Comparison of ENCODE assay signal across 8 cellular contexts in genomic region chr17:31581022-31581483, GRCh38.
DNase-seq lines count a peak whose midpoint lies in the region; ATAC-seq, FAIRE-seq and TF ChIP-seq lines count a peak whose summit lies in the region.

No MANE protein-coding gene starts in this region.

- ATAC-seq in GM12878 (peak; percentile 38), HG03097 (IDR thresholded peaks at IDR 0.05; ENCODE audit: low FRiP score, unreplicated experiment) (no peak)

- no peak overlapping the region for H3K27ac ChIP-seq in GM12878 (ENCODE audit: control insufficient read depth, insufficient read depth)
- peak overlapping the region; percentile 91 for H3K27ac ChIP-seq in stomach smooth muscle (ENCODE audit: low read length)

- in situ Hi-C loops in GM12878 (cut with MboI) = no loop called here

- no peak for TF ChIP-seq CTCF in GM12878 (IDR thresholded peaks at IDR 0.05 in 2 of 3, conservative IDR thresholded peaks at IDR 0.05 in 1 of 3; ENCODE audit: control insufficient read depth in 2 of 3, extremely low read depth in 1 of 3, insufficient read depth in 1 of 3, low read depth in 3 of 3, low read length in 3 of 3)

- no peak for TF ChIP-seq EP300 in GM12878 (IDR thresholded peaks at IDR 0.05; ENCODE audit: borderline replicate concordance in 1 of 2, control insufficient read depth in 1 of 2, low read depth in 2 of 2, low read length in 2 of 2)

- FAIRE-seq in GM12878 (lab: Jason Lieb, UNC) = no peak
- no peak for FAIRE-seq in GM19239 (lab: Jason Lieb, UNC)

- H3K4me1 ChIP-seq in GM12878 (ENCODE audit: control insufficient read depth, insufficient read depth, low read length) (peaks cover 7% of the 10 kb centered on the region), stomach smooth muscle (ENCODE audit: control insufficient read depth, insufficient read depth, low read length) (peaks cover 36% of the 10 kb centered on the region)

- no peak for TF ChIP-seq POLR2A in GM12878 (IDR thresholded peaks at IDR 0.05; ENCODE audit: low read depth, low read length)

- CTCF ChIA-PET in GM12878 (lab: Yijun Ruan, JAX) = interaction anchor here (1.1 to 1.8 kb wide), 3 partner anchors 9 to 261 kb away, joined by 3 to 4 read pairs (median 3); no protein-coding TSS in a partner anchor

- TF ChIP-seq RAD21 in GM12878 (IDR thresholded peaks at IDR 0.05; ENCODE audit: insufficient read depth, low read depth, low read length) = no peak

- SMC1A ChIA-PET in GM12878 (lab: Charles Lee; ENCODE audit: uncharacterized antibody, unreplicated experiment) = interaction anchor here (0.5 to 1.2 kb wide), 2 partner anchors 18 to 28 kb away, joined by 3 read pairs; no protein-coding TSS in a partner anchor

- H3K27me3 ChIP-seq in GM12878 (replicated peaks in 1 of 2; ENCODE audit: control insufficient read depth in 2 of 2, insufficient read depth in 2 of 2, low read length in 1 of 2) (no peaks in the 10 kb centered on the region; a peak in 1 of 4 replicates), stomach smooth muscle (ENCODE audit: control insufficient read depth in 1 of 2, insufficient read depth in 2 of 2, low read length in 2 of 2) (no peaks in the 10 kb centered on the region)

- no peaks in the 10 kb centered on the region for H3K79me2 ChIP-seq in GM12878 (ENCODE audit: control insufficient read depth, insufficient read depth, low read length)

- BruUV-seq in GM12878 (replicated peaks; lab: Mats Ljungman, UMichigan) = no TSS peak

- no peaks in the 10 kb centered on the region for H3K36me3 ChIP-seq in GM12878 (ENCODE audit: control insufficient read depth in 2 of 2, insufficient read depth in 2 of 2, low read length in 1 of 2)
- H3K36me3 ChIP-seq in stomach smooth muscle (ENCODE audit: control insufficient read depth in 2 of 2, insufficient read depth in 2 of 2, low read length in 2 of 2) = peaks cover 0 to 8% of the 10 kb centered on the region in 2 donors

- POLR2A ChIA-PET in GM12878 (lab: Charles Lee) = interaction anchor here (0.6 to 1.2 kb wide), 4 partner anchors 46 to 781 kb away, joined by 4 to 7 read pairs (median 4); no protein-coding TSS in a partner anchor

- RAD21 ChIA-PET in GM12878 (lab: Charles Lee; ENCODE audit: unreplicated experiment) = no interaction called here

- no peak overlapping the region for H3K4me3 ChIP-seq in GM12878
- H3K4me3 ChIP-seq in stomach smooth muscle (ENCODE audit: low read length in 2 of 2) = peak overlapping the region; percentile 19 to 54

- H4K20me1 ChIP-seq in GM12878 (ENCODE audit: control insufficient read depth, insufficient read depth) = no peaks in the 10 kb centered on the region

- H3K9me3 ChIP-seq in GM12878 (replicated peaks; ENCODE audit: control insufficient read depth, insufficient read depth, low read length) (no peaks in the 10 kb centered on the region), stomach smooth muscle (ENCODE audit: control insufficient read depth in 2 of 2, low read length in 2 of 2) (no peaks in the 10 kb centered on the region)

- H3K9ac ChIP-seq in GM12878 (ENCODE audit: control insufficient read depth, insufficient read depth, low read length) = no peak overlapping the region
- H3K9ac ChIP-seq in stomach smooth muscle (ENCODE audit: low read length in 2 of 2) = peak overlapping the region; percentile 68 to 69

- intact Hi-C loops in GM12878 (cut with micrococcal nuclease; ENCODE audit: unreplicated experiment) = no loop called here

- no peak overlapping the region for H2AFZ ChIP-seq in GM12878 (ENCODE audit: control insufficient read depth, low read depth, low read length)

- 53% methylated on average over 13 of the region's 13 CpGs for WGBS in GM12878 (ENCODE audit: insufficient coverage, insufficient replicate concordance, low lambda C conversion rate, missing lambda C conversion rate)

- H3K4me2 ChIP-seq in GM12878 (ENCODE audit: control insufficient read depth, insufficient read depth) = no peak overlapping the region

- DNase-seq in HT-29 (ENCODE audit: low spot score) (peak; percentile 84), GM12878 (ENCODE audit: low read depth, low spot score) (no peak), iris pigment epithelial cell (ENCODE audit: low read depth) (peak; percentile 77), GM19239 (ENCODE audit: insufficient read length, low spot score) (no peak), HPDE6-E6E7 (ENCODE audit: extremely low spot score) (no peak), NCI-H1417 treated with DMSO at 0.1 percent for 48 hours (lab: John Stamatoyannopoulos, UW) (no peak)

TF ChIP-seq in GM12878, 131 proteins besides CTCF, POLR2A, EP300 and RAD21:
- no peak for TF ChIP-seq MYC (IDR thresholded peaks at IDR 0.05; ENCODE audit: insufficient read depth, insufficient read length, insufficient replicate concordance, low read length, severe bottlenecking)
- no peak for TF ChIP-seq ZNF217 (IDR thresholded peaks at IDR 0.05)
- no peak for TF ChIP-seq SMARCA5 (IDR thresholded peaks at IDR 0.05)
- TF ChIP-seq EED (IDR thresholded peaks at IDR 0.05; ENCODE audit: low read depth) = no peak
- no peak for TF ChIP-seq TCF7 (IDR thresholded peaks at IDR 0.05; ENCODE audit: borderline replicate concordance)
- TF ChIP-seq EGR1 (IDR thresholded peaks at IDR 0.05; ENCODE audit: borderline replicate concordance in 1 of 2, low read depth in 2 of 2, low read length in 2 of 2) = no peak
- TF ChIP-seq CBX3 (IDR thresholded peaks at IDR 0.05; ENCODE audit: borderline replicate concordance, low read depth) = no peak
- TF ChIP-seq PAX8 (IDR thresholded peaks at IDR 0.05) = no peak
- TF ChIP-seq SRF (IDR thresholded peaks at IDR 0.05; ENCODE audit: low read depth in 2 of 2, low read length in 2 of 2) = no peak
- no peak for TF ChIP-seq TBL1XR1 (IDR thresholded peaks at IDR 0.05; ENCODE audit: low read depth, low read length)
- TF ChIP-seq RELA (IDR thresholded peaks at IDR 0.05; ENCODE audit: borderline replicate concordance, partially characterized antibody) = no peak
- no peak for TF ChIP-seq SP1 (IDR thresholded peaks at IDR 0.05; ENCODE audit: low read depth, low read length)
- TF ChIP-seq ATF2 (IDR thresholded peaks at IDR 0.05; ENCODE audit: low read length) = no peak
- no peak for TF ChIP-seq CREM (IDR thresholded peaks at IDR 0.05; ENCODE audit: low read depth)
- no peak for TF ChIP-seq BMI1 (IDR thresholded peaks at IDR 0.05; ENCODE audit: borderline replicate concordance)
- TF ChIP-seq CBFB (IDR thresholded peaks at IDR 0.05; ENCODE audit: low read depth) = no peak
- TF ChIP-seq MEF2A (IDR thresholded peaks at IDR 0.05; ENCODE audit: insufficient read depth, low read depth, low read length) = no peak
- no peak for TF ChIP-seq MTA3 (IDR thresholded peaks at IDR 0.05; ENCODE audit: borderline replicate concordance, low read length)
- no peak for TF ChIP-seq GABPA (IDR thresholded peaks at IDR 0.05; ENCODE audit: low read depth)
- TF ChIP-seq LARP7 (IDR thresholded peaks at IDR 0.05) = no peak
TF ChIP-seq in GM12878: peak in this region for 0.

Comparison
In these comparisons a context has a peak if more than half of its experiments do, and no peak if none do; other contexts are left out.
1. DNase-seq: peak in HT-29 (single experiment) and iris pigment epithelial cell (single experiment); none in GM12878 (single experiment), GM19239 (single experiment), HPDE6-E6E7 (single experiment) and NCI-H1417 treated with DMSO at 0.1 percent for 48 hours (single experiment).